8 cellular contexts compared by ENCODE assay signal in the genomic region with DNA sequence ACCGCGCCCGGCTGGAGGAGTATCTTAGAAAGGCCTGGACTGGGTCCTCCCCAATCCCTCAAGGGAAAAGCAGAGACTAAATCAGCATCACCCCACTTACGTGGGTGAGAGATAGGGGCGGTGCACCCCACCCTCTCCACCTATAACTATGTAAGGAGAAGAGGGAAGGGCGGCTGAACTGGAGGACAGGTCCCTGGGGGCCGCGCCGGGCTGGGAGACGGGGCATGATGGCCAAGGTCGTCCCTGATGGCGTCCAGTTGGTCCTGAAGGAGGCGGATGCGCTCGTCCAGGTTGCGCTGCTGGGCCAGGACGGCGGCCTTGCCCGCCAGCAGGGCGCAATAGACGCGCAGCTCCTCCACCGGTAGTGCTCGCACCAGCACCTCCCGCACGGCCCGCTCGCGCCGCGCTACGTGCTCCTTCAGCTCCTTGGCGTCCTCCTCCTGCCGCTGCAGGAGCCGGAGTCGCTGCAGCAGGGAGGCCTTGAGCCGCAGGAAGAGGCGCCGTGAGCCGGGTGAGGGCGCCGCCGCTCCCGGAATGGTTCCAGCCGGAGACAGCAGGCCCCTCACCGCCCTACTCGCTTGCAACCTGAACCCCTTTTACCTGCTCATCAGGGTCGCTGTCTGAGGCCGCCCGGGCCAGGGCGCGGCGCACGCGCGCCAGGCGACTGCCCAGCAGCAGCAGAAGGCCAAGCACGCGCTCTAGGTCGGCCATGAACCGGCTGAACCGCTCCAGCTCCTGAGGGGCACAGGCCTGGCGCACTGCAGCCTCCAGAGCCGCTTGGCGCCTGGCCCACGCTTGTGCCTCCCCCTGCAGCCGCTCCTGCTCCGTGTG. TPM values are rescaled to one million over a fixed set of nuclear protein-coding genes. Genes with fewer than 3 reads are reported as not detected.
DNase-seq lines count a peak whose midpoint lies in the region; ATAC-seq, FAIRE-seq and TF ChIP-seq lines count a peak whose summit lies in the region.

No MANE protein-coding gene starts in this region.

- H4K8ac ChIP-seq in H1 (ENCODE audit: extremely low read depth, insufficient read depth, low read length) (peak overlapping the region; percentile 91), mesendoderm (ENCODE audit: low read depth, low read length) (no peak overlapping the region)

- H3K79me1 ChIP-seq in H1 (ENCODE audit: low read depth, low read length) (no peaks in the 10 kb centered on the region), mesendoderm (ENCODE audit: low read length) (no peaks in the 10 kb centered on the region)

- peak in 1 of 2 experiments; percentile 18; a peak in 2 of 4 replicates for TF ChIP-seq RAD21 in H1 (IDR thresholded peaks at IDR 0.05 in 1 of 2, conservative IDR thresholded peaks at IDR 0.05 in 1 of 2; ENCODE audit: low read depth in 2 of 2, low read length in 2 of 2)

- H3K4me2 ChIP-seq in H1 (ENCODE audit: insufficient read depth in 1 of 2, low read depth in 2 of 2, low read length in 2 of 2) = peak overlapping the region; percentile 62 to 64
- peak overlapping the region; percentile 76 for H3K4me2 ChIP-seq in mesendoderm (ENCODE audit: low read length)

- no peak for ATAC-seq in HG03521 (IDR thresholded peaks at IDR 0.05; ENCODE audit: unreplicated experiment)

- intact Hi-C loops in Caco-2 (cut with micrococcal nuclease; ENCODE audit: unreplicated experiment) = loop anchor here (5.0 kb wide), 1 partner anchor 161 kb away; no protein-coding TSS in a partner anchor

- H3K23me2 ChIP-seq in H1 (ENCODE audit: low read depth, low read length) = peaks cover 10% of the 10 kb centered on the region; the same call in 1 of the 2 replicates

- no peaks in the 10 kb centered on the region for H3K79me2 ChIP-seq in H1 (ENCODE audit: control insufficient read depth in 1 of 2, insufficient read depth in 2 of 2, low read length in 2 of 2)
- H3K79me2 ChIP-seq in mesendoderm (ENCODE audit: control insufficient read depth, insufficient read depth, low read length) = no peaks in the 10 kb centered on the region

- no peaks in the 10 kb centered on the region for H3K4me1 Mint-ChIP-seq in Caco-2 (ENCODE audit: low read depth, unreplicated experiment)
- H3K4me1 Mint-ChIP-seq in chondrocyte (ENCODE audit: low read depth) = peaks cover 9% of the 10 kb centered on the region

- peak; percentile 26 for DNase-seq in stimulated activated CD4-positive, alpha-beta T cell treated with anti-CD3 and anti-CD28 coated beads, Interleukin-1b, Interleukin-23, amount 100 ng/mL, for 48 hours
- DNase-seq in stimulated activated CD4-positive, alpha-beta T cell treated with anti-CD3 and anti-CD28 coated beads, Interleukin-12 subunit alpha, Interleukin-12 subunit beta, amount 100 ng/mL, for 4 hours = no peak
- peak; percentile 69 to 86 for DNase-seq in H1 (ENCODE audit: low read depth in 1 of 2, low spot score in 2 of 2)
- peak; percentile 92 for DNase-seq in mesendoderm
- DNase-seq in Caco-2 = no peak
- DNase-seq in small intestine = no peak
- no peak for DNase-seq in chondrocyte (ENCODE audit: low spot score)

- H3K14ac ChIP-seq in H1 (ENCODE audit: insufficient read length) = no peak overlapping the region

- FAIRE-seq in H1 (lab: Jason Lieb, UNC) (no peak), small intestine (lab: Jason Lieb, UNC) (no peak)

- no peaks in the 10 kb centered on the region for H3K36me3 Mint-ChIP-seq in Caco-2 (ENCODE audit: insufficient read depth, unreplicated experiment)
- H3K36me3 Mint-ChIP-seq in chondrocyte (ENCODE audit: low read depth) = no peaks in the 10 kb centered on the region

- peak overlapping the region; percentile 84; the same call in 1 of the 2 replicates for H2BK12ac ChIP-seq in H1 (ENCODE audit: low read depth, low read length)

- peak overlapping the region; percentile 25 for H4K91ac ChIP-seq in H1 (replicated peaks; ENCODE audit: insufficient read length, low read length)

- peak overlapping the region; percentile 55; the same call in 1 of the 2 replicates for H2AFZ ChIP-seq in H1 (ENCODE audit: low read length)

- H3K9ac ChIP-seq in H1 (replicated peaks in 1 of 4; ENCODE audit: extremely low read depth in 1 of 4, low read depth in 3 of 4, low read length in 3 of 4) (peak overlapping the region in 2 of 4 experiments; percentile 40 to 43; a peak in 5 of 7 replicates), mesendoderm (ENCODE audit: low read length) (peak overlapping the region; percentile 62)

- 10% methylated on average over 65 of the region's 68 CpGs; no CpG with 5 or more reads in 1 of the 2 experiments for WGBS in H1 (ENCODE audit: extremely low coverage in 1 of 2, insufficient coverage in 1 of 2, insufficient read length in 1 of 2, insufficient replicate concordance in 2 of 2, low coverage in 1 of 2, low lambda C conversion rate in 2 of 2, missing lambda C conversion rate in 1 of 2), 2 experiments
- WGBS in mesendoderm (ENCODE audit: extremely low coverage, insufficient coverage, low lambda C conversion rate) = no CpG with 5 or more reads among the region's 68 CpGs
- WGBS in small intestine, 3 donors = 53 to 75% (median 54%) methylated on average over 54 to 68 of the region's 68 CpGs

- POLR2A ChIA-PET in H1 (lab: Charles Lee; ENCODE audit: partially characterized antibody) (interaction anchor here (0.9 to 2.8 kb wide), 10 partner anchors 8 to 141 kb away, joined by 3 to 17 read pairs (median 4); partner anchors contain the start of genes AFF4, SEPTIN8 and SOWAHA), Caco-2 (lab: Charles Lee) (no interaction called here)

- H3K9me3 ChIP-seq in H1 (ENCODE audit: insufficient read depth in 2 of 2, low read depth in 1 of 2, low read length in 1 of 2) = no peaks in the 10 kb centered on the region
- H3K9me3 ChIP-seq in Caco-2 = no peaks in the 10 kb centered on the region
- H3K9me3 ChIP-seq in small intestine (ENCODE audit: control insufficient read depth, low read depth) = no peaks in the 10 kb centered on the region

- peak overlapping the region; percentile 35; the same call in 1 of the 2 replicates for H3K27ac ChIP-seq in H1 (ENCODE audit: low read depth, low read length)
- no peak overlapping the region for H3K27ac ChIP-seq in mesendoderm (ENCODE audit: low read depth, low read length)
- H3K27ac ChIP-seq in small intestine (ENCODE audit: low read depth in 1 of 2, low read length in 1 of 2) = no peak overlapping the region

- no peaks in the 10 kb centered on the region for H4K20me1 ChIP-seq in H1 (replicated peaks in 1 of 2; ENCODE audit: control insufficient read depth in 1 of 2, insufficient read depth in 2 of 2, low read length in 2 of 2)

- H3K56ac ChIP-seq in H1 (replicated peaks; ENCODE audit: insufficient read length, low read depth, low read length) (peak overlapping the region; percentile 72), mesendoderm (ENCODE audit: low read length) (peak overlapping the region; percentile 88)

- no peak overlapping the region for H2AK5ac ChIP-seq in H1 (ENCODE audit: low read depth, low read length)
- no peak overlapping the region for H2AK5ac ChIP-seq in mesendoderm (ENCODE audit: low read length)

- H3K18ac ChIP-seq in H1 (ENCODE audit: extremely low read depth, low read length) = peak overlapping the region; percentile 51
- no peak overlapping the region for H3K18ac ChIP-seq in mesendoderm (ENCODE audit: low read length)

- H3K27me3 Mint-ChIP-seq in Caco-2 (ENCODE audit: insufficient read depth, unreplicated experiment) (no peaks in the 10 kb centered on the region), chondrocyte (ENCODE audit: low read depth) (no peaks in the 10 kb centered on the region)

- H3K4me1 ChIP-seq in H1 (replicated peaks in 1 of 4; ENCODE audit: control insufficient read depth in 3 of 4, insufficient read depth in 4 of 4, low read length in 3 of 4) (peaks cover 0 to 18% (median 17%) of the 10 kb centered on the region in 4 experiments; a peak in 6 of 7 replicates), mesendoderm (ENCODE audit: control insufficient read depth, low read depth, low read length) (no peaks in the 10 kb centered on the region), Caco-2 (no peaks in the 10 kb centered on the region; the same call in 1 of the 2 replicates), small intestine (ENCODE audit: control insufficient read depth in 2 of 2, insufficient read depth in 1 of 2, low read depth in 1 of 2, low read length in 1 of 2) (no peaks in the 10 kb centered on the region)

- CTCF ChIA-PET in H1 (lab: Charles Lee; ENCODE audit: partially characterized antibody) (interaction anchor here (0.7 to 25.6 kb wide), 14 partner anchors 9 to 288 kb away, joined by 3 to 465 read pairs (median 4); partner anchors contain the start of genes CCNI2, GDF9, LEAP2 and SEPTIN8), Caco-2 (lab: Charles Lee) (interaction anchor here (0.9 to 4.0 kb wide), 2 partner anchors 15 to 16 kb away, joined by 3 to 115 read pairs; no protein-coding TSS in a partner anchor)

- H2BK120ac ChIP-seq in H1 (replicated peaks; ENCODE audit: low read depth, low read length) = no peak overlapping the region
- no peak overlapping the region for H2BK120ac ChIP-seq in mesendoderm (ENCODE audit: low read depth, low read length)

- no peak overlapping the region for H3K4me3 Mint-ChIP-seq in Caco-2 (ENCODE audit: unreplicated experiment)
- no peak overlapping the region for H3K4me3 Mint-ChIP-seq in chondrocyte (ENCODE audit: unreplicated experiment)

- H3K9me3 Mint-ChIP-seq in Caco-2 (ENCODE audit: unreplicated experiment) (no peaks in the 10 kb centered on the region), chondrocyte (ENCODE audit: low read depth) (no peaks in the 10 kb centered on the region)

- TF ChIP-seq EP300 in H1 (IDR thresholded peaks at IDR 0.05; ENCODE audit: borderline replicate concordance in 1 of 2, low read depth in 2 of 2, low read length in 2 of 2) = no peak

- H2BK20ac ChIP-seq in H1 (ENCODE audit: low read length) = peak overlapping the region; percentile 55; the same call in 1 of the 2 replicates

- H3K4me3 ChIP-seq in H1 (ENCODE audit: extremely low read depth in 1 of 4, insufficient read depth in 2 of 4, low read depth in 3 of 4, low read length in 4 of 4) (peak overlapping the region; percentile 28 to 50 (median 34)), mesendoderm (ENCODE audit: low read length) (no peak overlapping the region), Caco-2 (ENCODE audit: low read depth, low read length) (no peak overlapping the region), small intestine (ENCODE audit: low read depth in 1 of 2, low read length in 2 of 2) (no peak overlapping the region)

- H3K36me3 ChIP-seq in H1 (ENCODE audit: control insufficient read depth in 2 of 4, insufficient read depth in 4 of 4, low read length in 3 of 4) = no peaks in the 10 kb centered on the region
- no peaks in the 10 kb centered on the region for H3K36me3 ChIP-seq in mesendoderm (ENCODE audit: control insufficient read depth, insufficient read depth, low read length)
- no peaks in the 10 kb centered on the region; the same call in 1 of the 2 replicates for H3K36me3 ChIP-seq in Caco-2 (ENCODE audit: control insufficient read depth, insufficient read depth, low read length)
- H3K36me3 ChIP-seq in small intestine (ENCODE audit: control insufficient read depth in 2 of 2, insufficient read depth in 2 of 2, low read length in 2 of 2) = no peaks in the 10 kb centered on the region

- H3K27ac Mint-ChIP-seq in Caco-2 (ENCODE audit: unreplicated experiment) = no peak overlapping the region
- no peak overlapping the region for H3K27ac Mint-ChIP-seq in chondrocyte (ENCODE audit: unreplicated experiment)

- H3K27me3 ChIP-seq in H1 (replicated peaks in 1 of 4; ENCODE audit: control insufficient read depth in 3 of 4, extremely low read depth in 1 of 4, insufficient read depth in 3 of 4, low read length in 3 of 4) (peaks cover 9 to 50% (median 40%) of the 10 kb centered on the region in 4 experiments), mesendoderm (ENCODE audit: insufficient read depth, low read length, poor library complexity) (peaks cover 5% of the 10 kb centered on the region), Caco-2 (replicated peaks; ENCODE audit: control insufficient read depth, insufficient read depth, low read length) (no peaks in the 10 kb centered on the region), small intestine (ENCODE audit: control insufficient read depth in 2 of 2, insufficient read depth in 2 of 2, low read length in 2 of 2) (no peaks in the 10 kb centered on the region)

- no TSS peak for BruUV-seq in Caco-2 (replicated peaks; lab: Mats Ljungman, UMichigan)

- H3K4ac ChIP-seq in H1 (replicated peaks; ENCODE audit: insufficient read length, low read depth, low read length) (peak overlapping the region; percentile 29), mesendoderm (ENCODE audit: low read depth, low read length) (no peak overlapping the region)

- TF ChIP-seq CTCF in H1 (IDR thresholded peaks at IDR 0.05; ENCODE audit: control extremely low read depth in 1 of 3, insufficient read depth in 1 of 3, low read depth in 1 of 3, low read length in 3 of 3) (peak in 2 of 3 experiments; percentile 3 to 33; a peak in 1 of 4 replicates), Caco-2 (IDR thresholded peaks at IDR 0.05; ENCODE audit: insufficient read depth in 1 of 2, low read depth in 1 of 2, low read length in 1 of 2, severe bottlenecking in 1 of 2, unreplicated experiment in 1 of 2) (no peak), chondrocyte (IDR thresholded peaks at IDR 0.05) (no peak)

- H2BK5ac ChIP-seq in H1 (ENCODE audit: low read depth, low read length) (peak overlapping the region; percentile 71; the same call in 1 of the 2 replicates), mesendoderm (ENCODE audit: low read length) (no peak overlapping the region)

- peak in 1 of 2 experiments; percentile 75; a peak in 1 of 3 replicates for TF ChIP-seq POLR2A in H1 (IDR thresholded peaks at IDR 0.05; ENCODE audit: control extremely low read depth in 1 of 2, low read depth in 2 of 2, low read length in 2 of 2)

- H2BK15ac ChIP-seq in H1 (ENCODE audit: low read length) (no peak overlapping the region), mesendoderm (replicated peaks; ENCODE audit: low read depth) (no peak overlapping the region)

- peak overlapping the region; percentile 69 for H4K5ac ChIP-seq in H1 (ENCODE audit: insufficient read length, low read depth, low read length)
- H4K5ac ChIP-seq in mesendoderm (ENCODE audit: low read length) = no peak overlapping the region

- no peak overlapping the region for H3K23ac ChIP-seq in H1 (ENCODE audit: insufficient read length)
- H3K23ac ChIP-seq in mesendoderm (ENCODE audit: low read length) = no peak overlapping the region

RNA-seq across cellular contexts. Expression of gene SHROOM1, which starts 7.6 kb away (rescaled TPM):
- total RNA-seq in H1 (2021; fragmentation: NEBNext Ultra II Directional; extraction: Animal tissue kit (Norgen Biotek cat#: 25700)) = 5.2 and 5.7 TPM in 2 replicates
- 3.9 and 11.8 TPM in 2 replicates for polyA plus RNA-seq in H1 (2011; rRNA removed)
- 7.3 TPM for polyA plus RNA-seq in H1 (2011; cell fraction: cytosol; rRNA removed)
- 9.6 TPM for polyA plus RNA-seq in H1 (2011; cell fraction: nucleus; rRNA removed)
- polyA plus RNA-seq in H1 (2012, experiment 1 of 2) = 1.7 to 4.7 TPM (median 4.3 TPM) in 4 replicates
- 1.8 TPM for polyA plus RNA-seq in H1 (2012, experiment 2 of 2)
- 2.9 TPM for polyA plus RNA-seq in H1 (2013, experiment 1 of 2)
- polyA plus RNA-seq in H1 (2013, experiment 2 of 2) = 2.5 TPM
- 1.4 and 7.3 TPM in 2 replicates for polyA minus RNA-seq in H1 (2011; rRNA and poly(A)+ RNA removed)
- 2.1 TPM for polyA minus RNA-seq in H1 (2011; cell fraction: cytosol; rRNA and poly(A)+ RNA removed)
- polyA minus RNA-seq in H1 (2011; cell fraction: nucleus; rRNA and poly(A)+ RNA removed) = 5.6 TPM
- polyA plus RNA-seq in mesendoderm (2013, experiment 1 of 2) = 1.6 TPM
- polyA plus RNA-seq in mesendoderm (2013, experiment 2 of 2) = 1.8 TPM
- total RNA-seq in Caco-2 (2022) = 15.9 and 17.4 TPM in 2 replicates
- polyA plus RNA-seq in small intestine = 10 to 100 TPM in 2 of 3 donors, 1 to 10 TPM in 1; 9.2 to 72.2 (median 14.5) TPM
- 6.5 to 7.7 TPM (median 7.6 TPM) in 3 replicates for total RNA-seq in chondrocyte

RNA-seq across cellular contexts. Expression of gene SOWAHA, which starts 9.8 kb away (rescaled TPM):
- total RNA-seq in H1 (2021; fragmentation: NEBNext Ultra II Directional; extraction: Animal tissue kit (Norgen Biotek cat#: 25700)) = 0.09 and 0.10 TPM in 2 replicates
- polyA plus RNA-seq in H1 (2011; rRNA removed) (0.11 and 0.17 TPM in 2 replicates), small intestine (10 to 100 TPM; 25.6 to 75.4 (median 72.0) TPM)
- 0.06 TPM for polyA plus RNA-seq in H1 (2011; cell fraction: cytosol; rRNA removed)
- polyA plus RNA-seq in H1 (2011; cell fraction: nucleus; rRNA removed) = 0.11 TPM
- polyA plus RNA-seq in H1 (2012, experiment 1 of 2) = 0.05 to 0.13 TPM in 2 of 4 replicates, not detected in the others
- polyA plus RNA-seq in H1 (2012, experiment 2 of 2) = not detected
- 0.06 TPM for polyA plus RNA-seq in H1 (2013, experiment 1 of 2)
- 0.06 TPM for polyA plus RNA-seq in H1 (2013, experiment 2 of 2)
- 0.06 TPM in 1 of 2 replicates, not detected in the other for polyA minus RNA-seq in H1 (2011; rRNA and poly(A)+ RNA removed)
- polyA minus RNA-seq in H1 (2011; cell fraction: cytosol; rRNA and poly(A)+ RNA removed) = not detected
- 0.20 TPM for polyA minus RNA-seq in H1 (2011; cell fraction: nucleus; rRNA and poly(A)+ RNA removed)
- polyA plus RNA-seq in mesendoderm (2013, experiment 1 of 2) = 0.04 TPM
- polyA plus RNA-seq in mesendoderm (2013, experiment 2 of 2) = 0.01 TPM
- total RNA-seq in Caco-2 (2022) (3.7 and 4.1 TPM in 2 replicates), chondrocyte (not detected in 3 replicates)

RNA-seq across cellular contexts. Expression of gene GDF9, which starts 43.4 kb away (rescaled TPM):
- total RNA-seq in H1 (2021; fragmentation: NEBNext Ultra II Directional; extraction: Animal tissue kit (Norgen Biotek cat#: 25700)) = 0.34 TPM in 1 of 2 replicates, not detected in the other
- polyA plus RNA-seq in H1 (2011; rRNA removed) (0.14 and 0.22 TPM in 2 replicates), small intestine (under 1 TPM in 2 of 3 donors, not detected in 1; 0.34 to 0.67 TPM)
- 0.32 TPM for polyA plus RNA-seq in H1 (2011; cell fraction: cytosol; rRNA removed)
- polyA plus RNA-seq in H1 (2011; cell fraction: nucleus; rRNA removed) = 0.29 TPM
- polyA plus RNA-seq in H1 (2012, experiment 1 of 2) = 0.14 to 0.27 TPM (median 0.20 TPM) in 4 replicates
- not detected for polyA plus RNA-seq in H1 (2012, experiment 2 of 2)
- 0.20 TPM for polyA plus RNA-seq in H1 (2013, experiment 1 of 2)
- polyA plus RNA-seq in H1 (2013, experiment 2 of 2) = 0.35 TPM
- polyA minus RNA-seq in H1 (2011; rRNA and poly(A)+ RNA removed) = 0.19 and 0.88 TPM in 2 replicates
- not detected for polyA minus RNA-seq in H1 (2011; cell fraction: cytosol; rRNA and poly(A)+ RNA removed)
- 0.40 TPM for polyA minus RNA-seq in H1 (2011; cell fraction: nucleus; rRNA and poly(A)+ RNA removed)
- polyA plus RNA-seq in mesendoderm (2013, experiment 1 of 2) = 0.14 TPM
- polyA plus RNA-seq in mesendoderm (2013, experiment 2 of 2) = 0.10 TPM
- total RNA-seq in Caco-2 (2022) (0.59 and 0.81 TPM in 2 replicates), chondrocyte (0.29 to 0.38 TPM (median 0.30 TPM) in 3 replicates)

RNA-seq across cellular contexts. Expression of gene UQCRQ, which starts 43.6 kb away (rescaled TPM):
- total RNA-seq in H1 (2021; fragmentation: NEBNext Ultra II Directional; extraction: Animal tissue kit (Norgen Biotek cat#: 25700)) = 282 and 293 TPM in 2 replicates
- polyA plus RNA-seq in H1 (2011; rRNA removed) (177 and 195 TPM in 2 replicates), small intestine (100 to 1,000 TPM; 481 to 872 (median 607) TPM)
- 180 TPM for polyA plus RNA-seq in H1 (2011; cell fraction: cytosol; rRNA removed)
- 145 TPM for polyA plus RNA-seq in H1 (2011; cell fraction: nucleus; rRNA removed)
- polyA plus RNA-seq in H1 (2012, experiment 1 of 2) = 223 to 374 TPM (median 268 TPM) in 4 replicates
- polyA plus RNA-seq in H1 (2012, experiment 2 of 2) = 178 TPM
- 550 TPM for polyA plus RNA-seq in H1 (2013, experiment 1 of 2)
- 597 TPM for polyA plus RNA-seq in H1 (2013, experiment 2 of 2)
- polyA minus RNA-seq in H1 (2011; rRNA and poly(A)+ RNA removed) = 18.8 and 18.9 TPM in 2 replicates
- polyA minus RNA-seq in H1 (2011; cell fraction: cytosol; rRNA and poly(A)+ RNA removed) = 47.9 TPM
- 51.4 TPM for polyA minus RNA-seq in H1 (2011; cell fraction: nucleus; rRNA and poly(A)+ RNA removed)
- 559 TPM for polyA plus RNA-seq in mesendoderm (2013, experiment 1 of 2)
- polyA plus RNA-seq in mesendoderm (2013, experiment 2 of 2) = 561 TPM
- total RNA-seq in Caco-2 (2022) (356 and 449 TPM in 2 replicates), chondrocyte (378 to 436 TPM (median 403 TPM) in 3 replicates)

RNA-seq across cellular contexts. Expression of gene SEPTIN8, which starts 45.8 kb away (rescaled TPM):
- 33.0 and 33.8 TPM in 2 replicates for total RNA-seq in H1 (2021; fragmentation: NEBNext Ultra II Directional; extraction: Animal tissue kit (Norgen Biotek cat#: 25700))
- polyA plus RNA-seq in H1 (2011; rRNA removed) = 21.2 and 25.8 TPM in 2 replicates
- 27.8 TPM for polyA plus RNA-seq in H1 (2011; cell fraction: cytosol; rRNA removed)
- 63.3 TPM for polyA plus RNA-seq in H1 (2011; cell fraction: nucleus; rRNA removed)
- polyA plus RNA-seq in H1 (2012, experiment 1 of 2) = 26.4 to 29.2 TPM (median 26.9 TPM) in 4 replicates
- polyA plus RNA-seq in H1 (2012, experiment 2 of 2) = 6.3 TPM
- 18.0 TPM for polyA plus RNA-seq in H1 (2013, experiment 1 of 2)
- polyA plus RNA-seq in H1 (2013, experiment 2 of 2) = 18.4 TPM
- polyA minus RNA-seq in H1 (2011; rRNA and poly(A)+ RNA removed) = 24.7 and 25.5 TPM in 2 replicates
- polyA minus RNA-seq in H1 (2011; cell fraction: cytosol; rRNA and poly(A)+ RNA removed) = 11.1 TPM
- polyA minus RNA-seq in H1 (2011; cell fraction: nucleus; rRNA and poly(A)+ RNA removed) = 20.3 TPM
- polyA plus RNA-seq in mesendoderm (2013, experiment 1 of 2) = 13.7 TPM
- polyA plus RNA-seq in mesendoderm (2013, experiment 2 of 2) = 14.3 TPM
- 54.0 and 60.7 TPM in 2 replicates for total RNA-seq in Caco-2 (2022)
- polyA plus RNA-seq in small intestine = 10 to 100 TPM; 14.6 to 28.2 (median 24.4) TPM
- 86.0 to 128 TPM (median 127 TPM) in 3 replicates for total RNA-seq in chondrocyte

Comparison
In these comparisons a context has a peak if more than half of its experiments do, and no peak if none do; other contexts are left out.
1. DNase-seq: peak in stimulated activated CD4-positive, alpha-beta T cell treated with anti-CD3 and anti-CD28 coated beads, Interleukin-1b, Interleukin-23, amount 100 ng/mL, for 48 hours (single experiment), H1 (2 of 2) and mesendoderm (single experiment); none in stimulated activated CD4-positive, alpha-beta T cell treated with anti-CD3 and anti-CD28 coated beads, Interleukin-12 subunit alpha, Interleukin-12 subunit beta, amount 100 ng/mL, for 4 hours (single experiment), Caco-2 (0 of 2), small intestine (single experiment) and chondrocyte (single experiment).
2. H3K4me3 ChIP-seq: peak in H1 (4 of 4); none in mesendoderm (single experiment), Caco-2 (single experiment) and small intestine (0 of 2).
3. CTCF ChIP-seq: peak in H1 (2 of 3); none in Caco-2 (0 of 2) and chondrocyte (single experiment).